Comparison of ENCODE assay signal across 1 cellular context in genomic region chr1:20158358-20159070, GRCh38.
TF ChIP-seq lines count a peak whose summit lies in the region.

No MANE protein-coding gene starts in this region.

TF ChIP-seq in A549, 52 proteins besides CTCF, POLR2A, EP300 and RAD21:
- TF ChIP-seq HOXB5 (CRISPR knock-in tag; IDR thresholded peaks at IDR 0.05) (no peak), JUNB (IDR thresholded peaks at IDR 0.05) (no peak), ZNF302 (CRISPR knock-in tag; IDR thresholded peaks at IDR 0.05) (no peak), USF2 (IDR thresholded peaks at IDR 0.05) (no peak), HOXA7 (CRISPR knock-in tag; IDR thresholded peaks at IDR 0.05) (no peak), CHD4 (IDR thresholded peaks at IDR 0.05; ENCODE audit: borderline replicate concordance) (no peak), NPAS2 (CRISPR knock-in tag; IDR thresholded peaks at IDR 0.05; ENCODE audit: borderline replicate concordance) (no peak)
- TF ChIP-seq, protein P1, sequence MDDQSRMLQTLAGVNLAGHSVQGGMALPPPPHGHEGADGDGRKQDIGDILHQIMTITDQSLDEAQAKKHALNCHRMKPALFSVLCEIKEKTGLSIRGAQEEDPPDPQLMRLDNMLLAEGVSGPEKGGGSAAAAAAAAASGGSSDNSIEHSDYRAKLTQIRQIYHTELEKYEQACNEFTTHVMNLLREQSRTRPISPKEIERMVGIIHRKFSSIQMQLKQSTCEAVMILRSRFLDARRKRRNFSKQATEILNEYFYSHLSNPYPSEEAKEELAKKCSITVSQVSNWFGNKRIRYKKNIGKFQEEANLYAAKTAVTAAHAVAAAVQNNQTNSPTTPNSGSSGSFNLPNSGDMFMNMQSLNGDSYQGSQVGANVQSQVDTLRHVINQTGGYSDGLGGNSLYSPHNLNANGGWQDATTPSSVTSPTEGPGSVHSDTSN (IDR thresholded peaks at IDR 0.05): no peak
TF ChIP-seq in A549: peak in this region for 0.
